In genomic region chr5:179377421-179378115, GRCh38 we compare ENCODE assay signal across 27 cellular contexts. TPM values are rescaled to one million over a fixed set of nuclear protein-coding genes. Genes with fewer than 3 reads are reported as not detected.
DNase-seq lines count a peak whose midpoint lies in the region; ATAC-seq and TF ChIP-seq lines count a peak whose summit lies in the region.
"Had no signal": no experiment of that assay in that cellular context is flagged by ENCODE, and none has a peak within 500 bp of the region (broad histone marks: within the 10 kb centered on the region; RNA-seq: fewer than 3 reads in every experiment).

No MANE protein-coding gene starts in this region.

- H2BK12ac ChIP-seq in trophoblast cell (ENCODE audit: low read length) = no peak overlapping the region

- no peak overlapping the region for H4K12ac ChIP-seq in trophoblast cell (ENCODE audit: low read depth, low read length)

- no peak overlapping the region for H3K18ac ChIP-seq in trophoblast cell (ENCODE audit: low read length)

- no peak overlapping the region for H2AFZ ChIP-seq in trophoblast cell (ENCODE audit: insufficient read depth, low read length, poor library complexity)

- H3K36me3 ChIP-seq in trophoblast cell (ENCODE audit: control insufficient read depth in 1 of 2, insufficient read depth in 2 of 2, low read length in 2 of 2) (no peaks in the 10 kb centered on the region), upper lobe of left lung (no peaks in the 10 kb centered on the region)
- H3K36me3 ChIP-seq: BE2C, brain microvascular endothelial cell, colonic mucosa, MG63, tibial nerve had no signal

- no peak for TF ChIP-seq CTCF in upper lobe of left lung (IDR thresholded peaks at IDR 0.05)

- H3K9me3 ChIP-seq in trophoblast cell (ENCODE audit: insufficient read depth, low read depth, low read length) (peaks cover 8% of the 10 kb centered on the region), upper lobe of left lung (no peaks in the 10 kb centered on the region)
- H3K9me3 ChIP-seq: BE2C, colonic mucosa, MG63, psoas muscle, tibial nerve had no signal

- TF ChIP-seq EP300 in upper lobe of left lung (IDR thresholded peaks at IDR 0.05) = no peak

- H3K79me1 ChIP-seq in trophoblast cell (ENCODE audit: low read length) = no peaks in the 10 kb centered on the region

- H3K4me1 ChIP-seq in trophoblast cell (ENCODE audit: control insufficient read depth in 1 of 2, insufficient read depth in 2 of 2, low read length in 2 of 2) (peaks cover 0 to 10% of the 10 kb centered on the region in 2 experiments), upper lobe of left lung (no peaks in the 10 kb centered on the region)
- H3K4me1 ChIP-seq: BE2C, colonic mucosa, psoas muscle, tibial nerve had no signal

- no peak overlapping the region for H3K14ac ChIP-seq in trophoblast cell (ENCODE audit: low read length)

- WGBS in trophoblast cell (ENCODE audit: extremely low coverage, insufficient coverage, insufficient read length) = no CpG with 5 or more reads among the region's 17 CpGs
- WGBS in upper lobe of left lung, 2 donors = 77 to 80% methylated on average over 14 to 17 of the region's 17 CpGs

- no peak overlapping the region for H3K4ac ChIP-seq in trophoblast cell (ENCODE audit: low read depth, low read length)

- H3K9ac ChIP-seq in trophoblast cell (ENCODE audit: low read length) = no peak overlapping the region

- H3K4me3 ChIP-seq in trophoblast cell (ENCODE audit: low read depth, low read length) (peak overlapping the region; percentile 3), upper lobe of left lung (no peak overlapping the region)
- H3K4me3 ChIP-seq: colonic mucosa, MG63, psoas muscle, tibial nerve had no signal

- DNase-seq in left ventricle myocardium superior (peak; percentile 26), Right ventricle myocardium superior (no peak), fibroblast of gingiva (ENCODE audit: low read depth) (peak; percentile 76), trophoblast cell (no peak), upper lobe of left lung (peak; percentile 12 to 74), SIG-M5 (lab: John Stamatoyannopoulos, UW) (no peak)
- DNase-seq: 8988T; activated CD4-positive, alpha-beta T cell treated with anti-CD3 and anti-CD28 coated beads, Interleukin-2, amount 50 U/mL, for 4 hours; activated gamma-delta T cell treated with Interleukin-2 at 50 U/mL for 16 hours; activated T-cell treated with anti-CD3 and anti-CD28 coated beads for 4 hours; BE2C; colonic mucosa; MG63; midbrain; NCI-H1417 treated with DMSO at 0.1 percent for 48 hours; NCI-H2107; NCI-H510A; NK-92 treated with Interleukin-12 subunit alpha and Interleukin-12 subunit beta, amount 100 ng/mL, for 24 hours; psoas muscle; stimulated activated CD4-positive, alpha-beta T cell treated with anti-CD3 and anti-CD28 coated beads, Interleukin-4, amount 100 ng/mL, for 24 hours; stimulated activated naive CD8-positive, alpha-beta T cell treated with anti-CD3 and anti-CD28 coated beads, Interleukin-15, Interleukin-2, amounts not matched to agents 100 U/mL and 50 U/mL, for 24 hours; T-helper 9 cell had no signal

- no peaks in the 10 kb centered on the region for H3K27me3 ChIP-seq in trophoblast cell (ENCODE audit: insufficient read depth, low read length)
- H3K27me3 ChIP-seq in upper lobe of left lung = no peaks in the 10 kb centered on the region
- H3K27me3 ChIP-seq: BE2C, brain microvascular endothelial cell, colonic mucosa, MG63, tibial nerve had no signal

- H3K79me2 ChIP-seq in trophoblast cell (ENCODE audit: control insufficient read depth, insufficient read depth, low read length, poor library complexity) = no peaks in the 10 kb centered on the region

- no peak overlapping the region for H3K4me2 ChIP-seq in trophoblast cell (ENCODE audit: low read length)

- no peak overlapping the region for H3K23ac ChIP-seq in trophoblast cell (ENCODE audit: low read length)

- no peak for TF ChIP-seq POLR2A in upper lobe of left lung (IDR thresholded peaks at IDR 0.05)

- H2AK5ac ChIP-seq in trophoblast cell (ENCODE audit: low read length) = no peak overlapping the region

- no peak overlapping the region for H4K8ac ChIP-seq in trophoblast cell (ENCODE audit: low read depth, low read length)

- intact Hi-C loops in left ventricle myocardium superior (cut with micrococcal nuclease) = no loop called here
- intact Hi-C loops in Right ventricle myocardium superior (cut with DNase I) = no loop called here

- H2BK5ac ChIP-seq in trophoblast cell (ENCODE audit: low read depth, low read length, poor library complexity) = no peak overlapping the region

- no peak overlapping the region for H2BK120ac ChIP-seq in trophoblast cell (ENCODE audit: insufficient read depth, low read length, poor library complexity)

- no peak overlapping the region for H3K27ac ChIP-seq in trophoblast cell (ENCODE audit: low read depth, low read length)
- H3K27ac ChIP-seq in upper lobe of left lung = no peak overlapping the region
- H3K27ac ChIP-seq: colonic mucosa, psoas muscle, tibial nerve had no signal

- no peak for ATAC-seq in left ventricle myocardium superior
- ATAC-seq in Right ventricle myocardium superior (ENCODE audit: poor library complexity) = no peak
- no peak for ATAC-seq in upper lobe of left lung (ENCODE audit: low FRiP score in 2 of 2)
- no peak for ATAC-seq in GM18873 (IDR thresholded peaks at IDR 0.05; ENCODE audit: low FRiP score, unreplicated experiment)
- ATAC-seq in HG02840 (IDR thresholded peaks at IDR 0.05; ENCODE audit: low FRiP score, unreplicated experiment) = no peak
- ATAC-seq: psoas muscle; stimulated activated naive CD8-positive, alpha-beta T cell treated with anti-CD3 and anti-CD28 coated beads, Interleukin-15, Interleukin-2, amounts not matched to agents 100 U/mL and 50 U/mL, for 24 hours; WTC11 had no signal

- H4K91ac ChIP-seq in trophoblast cell (ENCODE audit: low read depth, low read length) = no peak overlapping the region

RNA-seq across cellular contexts. Expression of gene ADAMTS2, which starts 32.3 kb away (rescaled TPM):
- total RNA-seq in left ventricle myocardium superior = 4.3 TPM
- total RNA-seq in Right ventricle myocardium superior = 3.6 TPM
- polyA plus RNA-seq in trophoblast cell (2013) = 26.0 and 27.6 TPM in 2 replicates
- total RNA-seq in upper lobe of left lung = 100 to 1,000 TPM in 1 of 6 donors, 10 to 100 TPM in 5; 10.0 to 114 (median 25.7) TPM

Comparison
In these comparisons a context has a peak if more than half of its experiments do, and no peak if none do; other contexts are left out.
1. DNase-seq: peak in left ventricle myocardium superior (single experiment), fibroblast of gingiva (single experiment) and upper lobe of left lung (2 of 2); none in Right ventricle myocardium superior (single experiment), trophoblast cell (0 of 2) and SIG-M5 (single experiment).